Comparison of ENCODE assay signal across 1 cellular context in genomic region chr5:217860-218456, GRCh38.
A peak's percentile ranks its signal among the peaks of the same experiment; 100 is the strongest.
TF ChIP-seq lines count a peak whose summit lies in the region.

A gene with protein sequence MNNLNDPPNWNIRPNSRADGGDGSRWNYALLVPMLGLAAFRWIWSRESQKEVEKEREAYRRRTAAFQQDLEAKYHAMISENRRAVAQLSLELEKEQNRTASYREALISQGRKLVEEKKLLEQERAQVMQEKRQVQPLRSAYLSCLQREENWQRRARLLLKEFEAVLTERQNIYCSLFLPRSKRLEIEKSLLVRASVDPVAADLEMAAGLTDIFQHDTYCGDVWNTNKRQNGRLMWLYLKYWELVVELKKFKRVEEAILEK (minus strand): TSS chr5:218153. CDS start chr5:216849, 1,304 bp downstream.
SDHA (plus strand) TSS chr5:218320; CDS start chr5:218356, 36 bp downstream.

TF ChIP-seq in WTC11, 78 proteins besides CTCF, POLR2A, EP300 and RAD21 (continued from another document and continues in another):
- TF ChIP-seq EMX1 (CRISPR knock-in tag; IDR thresholded peaks at IDR 0.05), result no peak
- no peak for TF ChIP-seq NR2C2 (CRISPR knock-in tag; IDR thresholded peaks at IDR 0.05)
- TF ChIP-seq, protein P1, sequence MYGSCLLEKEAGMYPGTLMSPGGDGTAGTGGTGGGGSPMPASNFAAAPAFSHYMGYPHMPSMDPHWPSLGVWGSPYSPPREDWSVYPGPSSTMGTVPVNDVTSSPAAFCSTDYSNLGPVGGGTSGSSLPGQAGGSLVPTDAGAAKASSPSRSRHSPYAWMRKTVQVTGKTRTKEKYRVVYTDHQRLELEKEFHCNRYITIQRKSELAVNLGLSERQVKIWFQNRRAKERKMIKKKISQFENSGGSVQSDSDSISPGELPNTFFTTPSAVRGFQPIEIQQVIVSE (CRISPR knock-in tag; IDR thresholded peaks at IDR 0.05; ENCODE audit: borderline replicate concordance), result no peak
- TF ChIP-seq, protein P2, sequence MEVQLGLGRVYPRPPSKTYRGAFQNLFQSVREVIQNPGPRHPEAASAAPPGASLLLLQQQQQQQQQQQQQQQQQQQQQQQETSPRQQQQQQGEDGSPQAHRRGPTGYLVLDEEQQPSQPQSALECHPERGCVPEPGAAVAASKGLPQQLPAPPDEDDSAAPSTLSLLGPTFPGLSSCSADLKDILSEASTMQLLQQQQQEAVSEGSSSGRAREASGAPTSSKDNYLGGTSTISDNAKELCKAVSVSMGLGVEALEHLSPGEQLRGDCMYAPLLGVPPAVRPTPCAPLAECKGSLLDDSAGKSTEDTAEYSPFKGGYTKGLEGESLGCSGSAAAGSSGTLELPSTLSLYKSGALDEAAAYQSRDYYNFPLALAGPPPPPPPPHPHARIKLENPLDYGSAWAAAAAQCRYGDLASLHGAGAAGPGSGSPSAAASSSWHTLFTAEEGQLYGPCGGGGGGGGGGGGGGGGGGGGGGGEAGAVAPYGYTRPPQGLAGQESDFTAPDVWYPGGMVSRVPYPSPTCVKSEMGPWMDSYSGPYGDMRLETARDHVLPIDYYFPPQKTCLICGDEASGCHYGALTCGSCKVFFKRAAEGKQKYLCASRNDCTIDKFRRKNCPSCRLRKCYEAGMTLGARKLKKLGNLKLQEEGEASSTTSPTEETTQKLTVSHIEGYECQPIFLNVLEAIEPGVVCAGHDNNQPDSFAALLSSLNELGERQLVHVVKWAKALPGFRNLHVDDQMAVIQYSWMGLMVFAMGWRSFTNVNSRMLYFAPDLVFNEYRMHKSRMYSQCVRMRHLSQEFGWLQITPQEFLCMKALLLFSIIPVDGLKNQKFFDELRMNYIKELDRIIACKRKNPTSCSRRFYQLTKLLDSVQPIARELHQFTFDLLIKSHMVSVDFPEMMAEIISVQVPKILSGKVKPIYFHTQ (CRISPR knock-in tag; IDR thresholded peaks at IDR 0.05), result no peak
- no peak for TF ChIP-seq NFATC4 (CRISPR knock-in tag; IDR thresholded peaks at IDR 0.05)
- no peak for TF ChIP-seq ZNF219 (CRISPR knock-in tag; IDR thresholded peaks at IDR 0.05; ENCODE audit: borderline replicate concordance)
- no peak for TF ChIP-seq GRHL2 (CRISPR knock-in tag; IDR thresholded peaks at IDR 0.05; ENCODE audit: insufficient replicate concordance, severe bottlenecking)
- TF ChIP-seq ZMAT4 (CRISPR knock-in tag; IDR thresholded peaks at IDR 0.05), result no peak
- 0 out of 2 replicates have a peak, but pooled peaks have one; percentile 66 for TF ChIP-seq HMGXB4 (CRISPR knock-in tag; IDR thresholded peaks at IDR 0.05)
- TF ChIP-seq ARID4B (CRISPR knock-in tag; IDR thresholded peaks at IDR 0.05; ENCODE audit: borderline replicate concordance), result no peak
- no peak for TF ChIP-seq STAT6 (CRISPR knock-in tag; conservative IDR thresholded peaks at IDR 0.05; ENCODE audit: low read depth)
- TF ChIP-seq ZSCAN18 (CRISPR knock-in tag; IDR thresholded peaks at IDR 0.05), result no peak
- TF ChIP-seq E2F5 (CRISPR knock-in tag; IDR thresholded peaks at IDR 0.05), result peak; percentile 37; the same call in 1 of the 2 replicates
- TF ChIP-seq, protein P3, sequence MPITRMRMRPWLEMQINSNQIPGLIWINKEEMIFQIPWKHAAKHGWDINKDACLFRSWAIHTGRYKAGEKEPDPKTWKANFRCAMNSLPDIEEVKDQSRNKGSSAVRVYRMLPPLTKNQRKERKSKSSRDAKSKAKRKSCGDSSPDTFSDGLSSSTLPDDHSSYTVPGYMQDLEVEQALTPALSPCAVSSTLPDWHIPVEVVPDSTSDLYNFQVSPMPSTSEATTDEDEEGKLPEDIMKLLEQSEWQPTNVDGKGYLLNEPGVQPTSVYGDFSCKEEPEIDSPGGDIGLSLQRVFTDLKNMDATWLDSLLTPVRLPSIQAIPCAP (CRISPR knock-in tag; IDR thresholded peaks at IDR 0.05), result no peak
- peak; percentile 83 for TF ChIP-seq FOXP4 (CRISPR knock-in tag; IDR thresholded peaks at IDR 0.05)
- TF ChIP-seq, protein P4, sequence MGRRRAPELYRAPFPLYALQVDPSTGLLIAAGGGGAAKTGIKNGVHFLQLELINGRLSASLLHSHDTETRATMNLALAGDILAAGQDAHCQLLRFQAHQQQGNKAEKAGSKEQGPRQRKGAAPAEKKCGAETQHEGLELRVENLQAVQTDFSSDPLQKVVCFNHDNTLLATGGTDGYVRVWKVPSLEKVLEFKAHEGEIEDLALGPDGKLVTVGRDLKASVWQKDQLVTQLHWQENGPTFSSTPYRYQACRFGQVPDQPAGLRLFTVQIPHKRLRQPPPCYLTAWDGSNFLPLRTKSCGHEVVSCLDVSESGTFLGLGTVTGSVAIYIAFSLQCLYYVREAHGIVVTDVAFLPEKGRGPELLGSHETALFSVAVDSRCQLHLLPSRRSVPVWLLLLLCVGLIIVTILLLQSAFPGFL (CRISPR knock-in tag; IDR thresholded peaks at IDR 0.05; ENCODE audit: borderline replicate concordance), result no peak
- no peak for TF ChIP-seq NR1H2 (CRISPR knock-in tag; IDR thresholded peaks at IDR 0.05)
- no peak for TF ChIP-seq GABPB1 (CRISPR knock-in tag; IDR thresholded peaks at IDR 0.05)
- no peak for TF ChIP-seq ATF6 (CRISPR knock-in tag; IDR thresholded peaks at IDR 0.05)
- TF ChIP-seq ZBTB43 (CRISPR knock-in tag; IDR thresholded peaks at IDR 0.05), result no peak
